37 cellular contexts compared by ENCODE assay signal in genomic region chr6:28010526-28010925, GRCh38. TPM values are rescaled to one million over a fixed set of nuclear protein-coding genes. Genes with fewer than 3 reads are reported as not detected.
"Had no signal": no experiment of that assay in that cellular context is flagged by ENCODE, and none has a peak within 500 bp of the region (broad histone marks: within the 10 kb centered on the region; RNA-seq: fewer than 3 reads in every experiment).

No MANE protein-coding gene starts in this region.

- FAIRE-seq: astrocyte, TTC549 had no signal

- H3K36me3 ChIP-seq: adrenal gland, brain microvascular endothelial cell, breast epithelium had no signal

- H3K9me3 ChIP-seq: adrenal gland, body of pancreas, breast epithelium had no signal

- H3K4me3 ChIP-seq: adrenal gland, body of pancreas, breast epithelium had no signal

- DNase-seq: activated B cell treated with CpG ODN at 0.5 μM for 24 hours; activated CD4-positive, alpha-beta memory T cell treated with anti-CD3 and anti-CD28 coated beads for 36 hours; activated CD4-positive, alpha-beta T cell treated with anti-CD3 and anti-CD28 coated beads for 4 hours; activated CD4-positive, alpha-beta T cell treated with anti-CD3 and anti-CD28 coated beads, Interleukin-2, amount 10 ng/mL, durations not matched to agents 24 days and 14 days; activated CD4-positive, alpha-beta T cell treated with anti-CD3 and anti-CD28 coated beads, Interleukin-2, amount 50 U/mL, for 1 hour; activated CD4-positive, alpha-beta T cell treated with anti-CD3 and anti-CD28 coated beads, Interleukin-2, amount 50 U/mL, for 4 hours; activated CD4-positive, CD25-positive, alpha-beta regulatory T cell treated with anti-CD3 and anti-CD28 coated beads, Interleukin-2, amount 50 U/mL, for 72 hours; activated CD8-positive, alpha-beta memory T cell treated with anti-CD3 and anti-CD28 coated beads, Interleukin-2, amount 50 U/mL, for 4 hours; activated CD8-positive, alpha-beta T cell treated with anti-CD3 and anti-CD28 coated beads for 36 hours; activated effector memory CD4-positive, alpha-beta T cell treated with anti-CD3 and anti-CD28 coated beads, Interleukin-2, amount 50 U/mL, for 16 hours; activated gamma-delta T cell treated with Interleukin-2 at 50 U/mL for 16 hours; activated naive CD4-positive, alpha-beta T cell; activated naive CD4-positive, alpha-beta T cell treated with anti-CD3 and anti-CD28 coated beads for 36 hours; activated naive CD4-positive, alpha-beta T cell treated with anti-CD3 and anti-CD28 coated beads, Interleukin-2, amount 50 U/mL, for 16 hours; activated naive CD8-positive, alpha-beta T cell treated with anti-CD3 and anti-CD28 coated beads for 36 hours; activated T-cell treated with anti-CD3 and anti-CD28 coated beads for 4 hours; activated T-cell treated with anti-CD3 and anti-CD28 coated beads, Interleukin-2, amount 50 U/mL, for 1 hour; activated T-cell treated with anti-CD3 and anti-CD28 coated beads, Interleukin-2, amount 50 U/mL, for 4 hours; activated T-cell treated with anti-CD3 and anti-CD28 coated beads, Interleukin-2, amount 50 U/mL, for 72 hours; adrenal gland; amniotic stem cell; aorta; body of pancreas; brain microvascular endothelial cell; central memory CD4-positive, alpha-beta T cell; T-helper 2 cell; T-helper 9 cell had no signal

- H3K4me1 ChIP-seq: adrenal gland, body of pancreas, breast epithelium had no signal

- ATAC-seq: activated CD8-positive, alpha-beta T cell treated with anti-CD3 and anti-CD28 coated beads for 36 hours; activated naive CD4-positive, alpha-beta T cell treated with anti-CD3 and anti-CD28 coated beads, Interleukin-2, amount 50 U/mL, for 72 hours; activated T-cell treated with anti-CD3 and anti-CD28 coated beads, Interleukin-2, amount 50 U/mL, for 4 hours; activated T-cell treated with anti-CD3 and anti-CD28 coated beads, Interleukin-2, amount 50 U/mL, for 72 hours; activated T-helper 17 cell treated with anti-CD3 and anti-CD28 coated beads, Interleukin-2, amount 50 U/mL, for 72 hours; body of pancreas had no signal

- H3K27me3 ChIP-seq: adrenal gland, body of pancreas, brain microvascular endothelial cell had no signal

- H3K27ac ChIP-seq: adrenal gland, body of pancreas, brain microvascular endothelial cell, breast epithelium, VCaP had no signal

RNA-seq across cellular contexts. Expression of gene OR2B6, which starts 53.5 kb away (rescaled TPM):
- total RNA-seq: activated B cell treated with CpG ODN at 0.5 μM for 24 hours; activated CD4-positive, alpha-beta memory T cell treated with anti-CD3 and anti-CD28 coated beads for 36 hours; activated CD4-positive, alpha-beta T cell treated with anti-CD3 and anti-CD28 coated beads, Interleukin-2, amount 10 ng/mL, durations not matched to agents 24 days and 14 days; activated CD8-positive, alpha-beta memory T cell treated with anti-CD3 and anti-CD28 coated beads for 36 hours; activated CD8-positive, alpha-beta T cell treated with anti-CD3 and anti-CD28 coated beads for 36 hours; activated naive CD4-positive, alpha-beta T cell treated with anti-CD3 and anti-CD28 coated beads for 36 hours; activated naive CD4-positive, alpha-beta T cell treated with anti-CD3 and anti-CD28 coated beads, Interleukin-2, amount 50 U/mL, for 72 hours; activated naive CD8-positive, alpha-beta T cell treated with anti-CD3 and anti-CD28 coated beads for 36 hours; activated T-cell treated with anti-CD3 and anti-CD28 coated beads, Interleukin-2, amount 50 U/mL, for 4 hours; activated T-helper 1 cell treated with anti-CD3 and anti-CD28 coated beads, Interleukin-12 subunit alpha, Interleukin-12 subunit beta, Interleukin-2, Interleukin-4 antibody, amounts not matched to agents 30 ng/mL and 10 ng/mL and 1 ng/mL, durations not matched to agents 14 hours and 24 hours and 36 hours; adrenal gland; aorta; astrocyte; body of pancreas; breast epithelium; cardiac septum; cerebellum had no signal
- polyA plus RNA-seq: adrenal gland, aorta had no signal
